ENCODE assay signal across 8 cellular contexts in genomic region chr3:138941259-138941885, GRCh38. TPM values are rescaled to one million over a fixed set of nuclear protein-coding genes. Genes with fewer than 3 reads are reported as not detected.
DNase-seq lines count a peak whose midpoint lies in the region; ATAC-seq, FAIRE-seq and TF ChIP-seq lines count a peak whose summit lies in the region.

No MANE protein-coding gene starts in this region.

- no peak for FAIRE-seq in GM12892 (lab: Jason Lieb, UNC)

- CTCF ChIA-PET in SK-N-SH (lab: Yijun Ruan, JAX) = interaction anchor here (0.7 to 3.6 kb wide), 15 partner anchors 9 to 387 kb away, joined by 3 to 25 read pairs (median 5); no protein-coding TSS in a partner anchor

- POLR2A ChIA-PET in SK-N-SH (lab: Yijun Ruan, JAX) = no interaction called here

- no peak overlapping the region for H3K9ac ChIP-seq in SK-N-SH

- H4K20me1 ChIP-seq in SK-N-SH (ENCODE audit: insufficient read depth) = peaks cover 22% of the 10 kb centered on the region

- no peak for TF ChIP-seq POLR2A in GM12892 (IDR thresholded peaks at IDR 0.05; ENCODE audit: low read depth, low read length)

- no peak overlapping the region for H2AFZ ChIP-seq in SK-N-SH (ENCODE audit: low read depth)

- no peak overlapping the region for H3K4me2 ChIP-seq in SK-N-SH

- peak; percentile 59 for TF ChIP-seq CTCF in SK-N-SH (IDR thresholded peaks at IDR 0.05)

- DNase-seq in D341Med (ENCODE audit: low spot score) (peak; percentile 74), H4 (ENCODE audit: low spot score) (peak; percentile 40), SK-N-SH (peak; percentile 74), iPS-NIHi7 (ENCODE audit: extremely low spot score) (peak; percentile 68), NCI-H2107 treated with DMSO at 0.1 percent for 48 hours (lab: John Stamatoyannopoulos, UW; ENCODE audit: unreplicated experiment) (no peak), GM12892 (ENCODE audit: insufficient read length) (no peak)
- no peak for DNase-seq in stimulated activated effector memory CD8-positive, alpha-beta T cell treated with anti-CD3 and anti-CD28 coated beads, Interleukin-12 subunit alpha, Interleukin-12 subunit beta, amount 100 ng/mL, for 72 hours (ENCODE audit: low spot score in 2 of 2)

- H3K4me1 Mint-ChIP-seq in stimulated activated effector memory CD8-positive, alpha-beta T cell treated with anti-CD3 and anti-CD28 coated beads, Interleukin-12 subunit alpha, Interleukin-12 subunit beta, amount 100 ng/mL, for 72 hours = peaks cover 47% of the 10 kb centered on the region

- no peaks in the 10 kb centered on the region for H3K9me2 ChIP-seq in SK-N-SH

- no peak overlapping the region; a peak in 1 of 4 replicates for H3K4me3 ChIP-seq in SK-N-SH (ENCODE audit: low read depth in 2 of 2, low read length in 1 of 2)

- WGBS in SK-N-SH (ENCODE audit: low lambda C conversion rate) = 31% methylated on average over 5 of the region's 7 CpGs

- H3K4me3 Mint-ChIP-seq in stimulated activated effector memory CD8-positive, alpha-beta T cell treated with anti-CD3 and anti-CD28 coated beads, Interleukin-12 subunit alpha, Interleukin-12 subunit beta, amount 100 ng/mL, for 72 hours = no peak overlapping the region

- H3K4me1 ChIP-seq in SK-N-SH (ENCODE audit: control insufficient read depth in 1 of 2, insufficient read depth in 2 of 2, low read depth in 1 of 2, low read length in 1 of 2) = peaks cover 0 to 6% of the 10 kb centered on the region in 2 experiments; a peak in 2 of 4 replicates

- H3K27ac Mint-ChIP-seq in stimulated activated effector memory CD8-positive, alpha-beta T cell treated with anti-CD3 and anti-CD28 coated beads, Interleukin-12 subunit alpha, Interleukin-12 subunit beta, amount 100 ng/mL, for 72 hours = no peak overlapping the region

- TF ChIP-seq EP300 in SK-N-SH (IDR thresholded peaks at IDR 0.05; ENCODE audit: borderline replicate concordance in 1 of 2, low read depth in 1 of 2, low read length in 1 of 2) = no peak

- peaks cover 7% of the 10 kb centered on the region for H3K36me3 Mint-ChIP-seq in stimulated activated effector memory CD8-positive, alpha-beta T cell treated with anti-CD3 and anti-CD28 coated beads, Interleukin-12 subunit alpha, Interleukin-12 subunit beta, amount 100 ng/mL, for 72 hours

- no peaks in the 10 kb centered on the region for H3K9me3 Mint-ChIP-seq in stimulated activated effector memory CD8-positive, alpha-beta T cell treated with anti-CD3 and anti-CD28 coated beads, Interleukin-12 subunit alpha, Interleukin-12 subunit beta, amount 100 ng/mL, for 72 hours

- no peaks in the 10 kb centered on the region for H3K79me2 ChIP-seq in SK-N-SH (ENCODE audit: insufficient read depth)

- H3K36me3 ChIP-seq in SK-N-SH (replicated peaks in 1 of 2; ENCODE audit: control insufficient read depth in 1 of 2, insufficient read depth in 2 of 2, low read length in 1 of 2) = no peaks in the 10 kb centered on the region

- no peaks in the 10 kb centered on the region for H3K9me3 ChIP-seq in SK-N-SH

- peaks cover 97% of the 10 kb centered on the region for H3K27me3 ChIP-seq in SK-N-SH (ENCODE audit: insufficient read depth)

- H3F3A ChIP-seq in SK-N-SH (replicated peaks; ENCODE audit: insufficient read depth) = no peaks in the 10 kb centered on the region

- H3K27ac ChIP-seq in SK-N-SH (ENCODE audit: low read depth in 2 of 2, low read length in 1 of 2) = no peak overlapping the region

- ATAC-seq in stimulated activated effector memory CD8-positive, alpha-beta T cell treated with anti-CD3 and anti-CD28 coated beads, Interleukin-12 subunit alpha, Interleukin-12 subunit beta, amount 100 ng/mL, for 72 hours = no peak
- ATAC-seq in HG03108 (IDR thresholded peaks at IDR 0.05; ENCODE audit: unreplicated experiment) = no peak

- peak; percentile 27; the same call in 1 of the 2 replicates for TF ChIP-seq RAD21 in SK-N-SH (IDR thresholded peaks at IDR 0.05; ENCODE audit: low read length)

TF ChIP-seq in SK-N-SH, 30 proteins besides CTCF, POLR2A, EP300 and RAD21:
- TF ChIP-seq SMC3 (IDR thresholded peaks at IDR 0.05; ENCODE audit: low read depth, low read length) (peak; percentile 44), ELF1 (IDR thresholded peaks at IDR 0.05) (0 out of 2 replicates have a peak, but pooled peaks have one; percentile 8), RXRA (IDR thresholded peaks at IDR 0.05; ENCODE audit: borderline replicate concordance, low read depth) (no peak), RCOR1 (IDR thresholded peaks at IDR 0.05; ENCODE audit: low read length) (no peak), GABPA (IDR thresholded peaks at IDR 0.05; ENCODE audit: low read depth) (no peak), GATA2 (CRISPR knock-in tag; IDR thresholded peaks at IDR 0.05) (no peak)
TF ChIP-seq in SK-N-SH: peak in this region for 2.

RNA-seq across cellular contexts. Expression of gene FOXL2, which starts 5.6 kb away (rescaled TPM):
- 0.06 and 0.14 TPM in 2 replicates for total RNA-seq in H4 (2014; rRNA removed; shearing (Covaris generic))
- polyA plus RNA-seq in SK-N-SH (2012; rRNA removed) = not detected in 2 replicates
- polyA plus RNA-seq in SK-N-SH (2012; cell fraction: cytosol; rRNA removed) = not detected in 2 replicates
- 0.02 TPM in 1 of 2 replicates, not detected in the other for polyA plus RNA-seq in SK-N-SH (2012; cell fraction: nucleus; rRNA removed)
- not detected for polyA plus RNA-seq in GM12892 (2012; ENCODE audit: missing spikeins)

RNA-seq across cellular contexts. Expression of gene FOXL2NB, which starts 5.6 kb away (rescaled TPM):
- total RNA-seq in H4 (2014; rRNA removed; shearing (Covaris generic)) = 1.9 and 3.4 TPM in 2 replicates
- not detected in 2 replicates for polyA plus RNA-seq in SK-N-SH (2012; rRNA removed)
- 0.01 TPM in 1 of 2 replicates, not detected in the other for polyA plus RNA-seq in SK-N-SH (2012; cell fraction: cytosol; rRNA removed)
- 0.04 TPM in 1 of 2 replicates, not detected in the other for polyA plus RNA-seq in SK-N-SH (2012; cell fraction: nucleus; rRNA removed)
- polyA plus RNA-seq in GM12892 (2012; ENCODE audit: missing spikeins) = not detected

Comparison
In these comparisons a context has a peak if more than half of its experiments do, and no peak if none do; other contexts are left out.
1. DNase-seq: peak in D341Med (single experiment), H4 (single experiment), SK-N-SH (single experiment) and iPS-NIHi7 (single experiment); none in NCI-H2107 treated with DMSO at 0.1 percent for 48 hours (single experiment), GM12892 (single experiment) and stimulated activated effector memory CD8-positive, alpha-beta T cell treated with anti-CD3 and anti-CD28 coated beads, Interleukin-12 subunit alpha, Interleukin-12 subunit beta, amount 100 ng/mL, for 72 hours (0 of 2).